ENCODE assay signal across 21 cellular contexts in the genomic region with DNA sequence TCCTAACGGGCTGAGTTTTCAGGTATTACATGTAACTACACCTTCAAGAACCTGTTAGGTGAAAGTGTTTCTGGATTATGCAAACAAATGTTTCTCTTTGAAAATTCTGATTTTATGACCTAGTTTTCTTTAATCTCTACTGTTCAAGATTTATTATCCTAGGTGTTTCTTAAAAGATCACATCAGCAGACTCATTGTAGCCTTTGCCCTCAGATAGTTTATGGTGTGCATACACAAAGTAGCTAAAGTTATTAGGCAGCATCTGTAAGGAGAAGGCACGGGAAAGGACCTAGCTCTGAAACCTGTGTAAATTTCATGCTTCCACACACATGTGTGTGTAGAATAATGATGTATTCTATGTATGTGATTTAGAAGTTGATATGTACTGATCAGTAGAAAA.
"Had no signal": no experiment of that assay in that cellular context is flagged by ENCODE, and none has a peak within 500 bp of the region (broad histone marks: within the 10 kb centered on the region; RNA-seq: fewer than 3 reads in every experiment).

No MANE protein-coding gene starts in this region.

- H3K4me3 ChIP-seq: lower lobe of right lung, sigmoid colon, thoracic aorta, upper lobe of right lung had no signal

- H3K27ac Mint-ChIP-seq: activated naive CD4-positive, alpha-beta T cell treated with anti-CD3 and anti-CD28 coated beads for 36 hours had no signal

- H3K27me3 Mint-ChIP-seq: naive B cell; stimulated activated naive B cell treated with anti-CD40 and anti-IgM and Interleukin-4, amounts not matched to agents 10 μg/mL and 1 μg/mL and 100 μg/mL, for 72 hours had no signal

- DNase-seq: activated CD4-positive, alpha-beta T cell treated with anti-CD3 and anti-CD28 coated beads for 1 hour; activated CD8-positive, alpha-beta memory T cell treated with anti-CD3 and anti-CD28 coated beads for 24 hours; activated CD8-positive, alpha-beta memory T cell treated with anti-CD3 and anti-CD28 coated beads, Interleukin-2, amount 50 U/mL, for 4 hours; activated effector memory CD4-positive, alpha-beta T cell treated with Interleukin-2 at 50 U/mL for 16 hours; activated naive CD4-positive, alpha-beta T cell treated with anti-CD3 and anti-CD28 coated beads for 36 hours; activated T-cell treated with anti-CD3 and anti-CD28 coated beads, Interleukin-2, amount 50 U/mL, for 4 hours; foreskin keratinocyte; lower lobe of right lung; mesendoderm; naive B cell; nucleus accumbens; sigmoid colon; stimulated activated CD4-positive, alpha-beta T cell treated with anti-CD3 and anti-CD28 coated beads, Interleukin-2, amount 100 ng/mL, for 48 hours; stimulated activated CD8-positive, alpha-beta memory T cell treated with anti-CD3 and anti-CD28 coated beads, Interleukin-4, amount 100 ng/mL, for 48 hours; stimulated activated naive B cell treated with anti-CD40 and anti-IgM and Interleukin-4, amounts not matched to agents 10 μg/mL and 1 μg/mL and 100 μg/mL, for 72 hours; T-helper 2 cell; upper lobe of right lung; WERI-Rb-1 had no signal

- H3K27me3 ChIP-seq: foreskin keratinocyte, sigmoid colon, upper lobe of right lung had no signal

- H3K9me3 ChIP-seq: lower lobe of right lung, sigmoid colon, thoracic aorta, upper lobe of right lung had no signal

- H3K9me3 Mint-ChIP-seq: activated naive CD4-positive, alpha-beta T cell treated with anti-CD3 and anti-CD28 coated beads for 36 hours; activated T-cell treated with anti-CD3 and anti-CD28 coated beads, Interleukin-2, amount 50 U/mL, for 4 hours; brain; naive B cell; stimulated activated naive B cell treated with anti-CD40 and anti-IgM and Interleukin-4, amounts not matched to agents 10 μg/mL and 1 μg/mL and 100 μg/mL, for 72 hours had no signal

- H3K4me3 Mint-ChIP-seq: activated naive CD4-positive, alpha-beta T cell treated with anti-CD3 and anti-CD28 coated beads for 36 hours; activated T-cell treated with anti-CD3 and anti-CD28 coated beads, Interleukin-2, amount 50 U/mL, for 4 hours; brain; naive B cell; stimulated activated naive B cell treated with anti-CD40 and anti-IgM and Interleukin-4, amounts not matched to agents 10 μg/mL and 1 μg/mL and 100 μg/mL, for 72 hours had no signal

- ATAC-seq: activated T-cell treated with anti-CD3 and anti-CD28 coated beads, Interleukin-2, amount 50 U/mL, for 4 hours; foreskin keratinocyte; lower lobe of right lung; stimulated activated naive B cell treated with anti-CD40 and anti-IgM and Interleukin-4, amounts not matched to agents 10 μg/mL and 1 μg/mL and 100 μg/mL, for 72 hours; upper lobe of right lung had no signal

- H3K27ac ChIP-seq: foreskin keratinocyte, lower lobe of right lung, sigmoid colon, thoracic aorta, upper lobe of right lung, WERI-Rb-1 had no signal

- H3K4me1 ChIP-seq: foreskin keratinocyte had no signal

- FAIRE-seq: keratinocyte had no signal
